30 cellular contexts compared by ENCODE assay signal in genomic region chr5:170753311-170753710, GRCh38. TPM values are rescaled to one million over a fixed set of nuclear protein-coding genes. Genes with fewer than 3 reads are reported as not detected.
"Had no signal": no experiment of that assay in that cellular context is flagged by ENCODE, and none has a peak within 500 bp of the region (broad histone marks: within the 10 kb centered on the region; RNA-seq: fewer than 3 reads in every experiment).

No MANE protein-coding gene starts in this region.

- H3K27me3 ChIP-seq: ascending aorta, Peyer's patch, SJCRH30 had no signal

- H3K36me3 ChIP-seq: ascending aorta, Peyer's patch, SJCRH30 had no signal

- H3K4me3 Mint-ChIP-seq: activated CD4-positive, alpha-beta T cell treated with anti-CD3 and anti-CD28 coated beads, Interleukin-2, amount 10 ng/mL, durations not matched to agents 24 days and 14 days; activated CD8-positive, alpha-beta T cell treated with anti-CD3 and anti-CD28 coated beads, Interleukin-2, amount 10 ng/mL, durations not matched to agents 7 days and 5 days; activated naive CD4-positive, alpha-beta T cell treated with anti-CD3 and anti-CD28 coated beads, Interleukin-2, amount 50 U/mL, for 24 hours; activated naive CD8-positive, alpha-beta T cell treated with anti-CD3 and anti-CD28 coated beads, Interleukin-2, amount 10 ng/mL, durations not matched to agents 7 days and 5 days; activated T-cell treated with anti-CD3 and anti-CD28 coated beads, Interleukin-2, amount 50 U/mL, for 24 hours had no signal

- H3K36me3 Mint-ChIP-seq: activated naive CD4-positive, alpha-beta T cell treated with anti-CD3 and anti-CD28 coated beads, Interleukin-2, amount 50 U/mL, for 24 hours; activated naive CD8-positive, alpha-beta T cell treated with anti-CD3 and anti-CD28 coated beads, Interleukin-2, amount 10 ng/mL, durations not matched to agents 7 days and 5 days had no signal

- H3K9me3 ChIP-seq: ascending aorta, Peyer's patch, SJCRH30 had no signal

- H3K4me3 ChIP-seq: ascending aorta, Peyer's patch, SJCRH30, SK-N-MC had no signal

- H3K27ac Mint-ChIP-seq: activated CD4-positive, alpha-beta T cell treated with anti-CD3 and anti-CD28 coated beads, Interleukin-2, amount 10 ng/mL, durations not matched to agents 24 days and 14 days; activated CD8-positive, alpha-beta T cell treated with anti-CD3 and anti-CD28 coated beads, Interleukin-2, amount 10 ng/mL, durations not matched to agents 7 days and 5 days; activated naive CD8-positive, alpha-beta T cell treated with anti-CD3 and anti-CD28 coated beads, Interleukin-2, amount 10 ng/mL, durations not matched to agents 7 days and 5 days; activated T-cell treated with anti-CD3 and anti-CD28 coated beads, Interleukin-2, amount 50 U/mL, for 24 hours; activated T-helper 2 cell treated with anti-CD3 and anti-CD28 coated beads, Interferon-gamma antibody, Interleukin-2, Interleukin-4, amounts not matched to agents 10 μg/mL and 5 μg/mL and 100 μg/mL, durations not matched to agents 14 hours and 24 hours and 36 hours had no signal

- ATAC-seq: activated CD8-positive, alpha-beta T cell treated with anti-CD3 and anti-CD28 coated beads, Interleukin-2, amount 10 ng/mL, durations not matched to agents 7 days and 5 days; Right ventricle myocardium inferior had no signal

- DNase-seq: activated CD4-positive, alpha-beta T cell treated with anti-CD3 and anti-CD28 coated beads, Interleukin-2, amount 10 ng/mL, durations not matched to agents 24 days and 14 days; activated CD4-positive, alpha-beta T cell treated with anti-CD3 and anti-CD28 coated beads, Interleukin-2, amount 50 U/mL, for 48 hours; activated CD8-positive, alpha-beta T cell treated with anti-CD3 and anti-CD28 coated beads, Interleukin-2, amount 10 ng/mL, durations not matched to agents 7 days and 5 days; activated gamma-delta T cell; activated naive CD4-positive, alpha-beta T cell treated with Interleukin-2 at 50 U/mL for 16 hours; activated naive CD8-positive, alpha-beta T cell treated with anti-CD3 and anti-CD28 coated beads, Interleukin-2, amount 10 ng/mL, durations not matched to agents 7 days and 5 days; activated T-cell treated with anti-CD3 and anti-CD28 coated beads, Interleukin-2, amount 50 U/mL, for 24 hours; amygdala; Kasumi-1; KG1; MM.1S; NCI-H1092 treated with DMSO at 0.1 percent for 48 hours; NCI-H1436; NCI-H1694; NCI-H1930; NCI-H2081 treated with DMSO at 0.1 percent for 48 hours; NCI-H226; NCI-H446 treated with DMSO at 0.1 percent for 48 hours; NCI-H524; Peyer's patch; RPMI8226; SJCRH30; T1000 had no signal

- H3K9me3 Mint-ChIP-seq: activated CD4-positive, alpha-beta T cell treated with anti-CD3 and anti-CD28 coated beads, Interleukin-2, amount 10 ng/mL, durations not matched to agents 24 days and 14 days; activated naive CD4-positive, alpha-beta T cell treated with anti-CD3 and anti-CD28 coated beads, Interleukin-2, amount 50 U/mL, for 24 hours; activated T-cell treated with anti-CD3 and anti-CD28 coated beads, Interleukin-2, amount 50 U/mL, for 24 hours; activated T-helper 2 cell treated with anti-CD3 and anti-CD28 coated beads, Interferon-gamma antibody, Interleukin-2, Interleukin-4, amounts not matched to agents 10 μg/mL and 5 μg/mL and 100 μg/mL, durations not matched to agents 14 hours and 24 hours and 36 hours had no signal

- H3K27ac ChIP-seq: ascending aorta, Peyer's patch, SJCRH30, SK-N-MC had no signal

- H3K4me1 Mint-ChIP-seq: activated CD4-positive, alpha-beta T cell treated with anti-CD3 and anti-CD28 coated beads, Interleukin-2, amount 10 ng/mL, durations not matched to agents 24 days and 14 days; activated naive CD4-positive, alpha-beta T cell treated with anti-CD3 and anti-CD28 coated beads, Interleukin-2, amount 50 U/mL, for 24 hours; activated naive CD8-positive, alpha-beta T cell treated with anti-CD3 and anti-CD28 coated beads, Interleukin-2, amount 10 ng/mL, durations not matched to agents 7 days and 5 days had no signal

RNA-seq across cellular contexts. Expression of gene GABRP, which starts 30.2 kb away (rescaled TPM):
- total RNA-seq: activated CD4-positive, alpha-beta T cell treated with anti-CD3 and anti-CD28 coated beads, Interleukin-2, amount 10 ng/mL, durations not matched to agents 24 days and 14 days; activated CD8-positive, alpha-beta T cell treated with anti-CD3 and anti-CD28 coated beads, Interleukin-2, amount 10 ng/mL, durations not matched to agents 7 days and 5 days; activated naive CD8-positive, alpha-beta T cell treated with anti-CD3 and anti-CD28 coated beads, Interleukin-2, amount 10 ng/mL, durations not matched to agents 7 days and 5 days; activated T-helper 2 cell treated with anti-CD3 and anti-CD28 coated beads, Interferon-gamma antibody, Interleukin-2, Interleukin-4, amounts not matched to agents 10 μg/mL and 5 μg/mL and 100 μg/mL, durations not matched to agents 14 hours and 24 hours and 36 hours; SJCRH30; T-helper 1 cell treated with Interleukin-12 subunit alpha and Interleukin-12 subunit beta and Interleukin-4 antibody, amounts not matched to agents 30 ng/mL and 1 ng/mL, for 36 hours; T-helper 2 cell treated with Interferon-gamma antibody and Interleukin-4, amounts not matched to agents 100 ng/mL and 5 ng/mL, for 36 hours had no signal
